Comparison of ENCODE assay signal across 8 cellular contexts in genomic region chr1:234600418-234601216, GRCh38. TPM values are rescaled to one million over a fixed set of nuclear protein-coding genes. Genes with fewer than 3 reads are reported as not detected.
DNase-seq lines count a peak whose midpoint lies in the region; ATAC-seq lines count a peak whose summit lies in the region.

No MANE protein-coding gene starts in this region.

- H3K27me3 ChIP-seq in duodenal mucosa (ENCODE audit: control insufficient read depth in 1 of 2, insufficient read depth in 2 of 2, low read length in 2 of 2): no peaks in the 10 kb centered on the region
- H3K27me3 ChIP-seq in mononuclear cell (ENCODE audit: insufficient read depth, low read length): no peaks in the 10 kb centered on the region
- H3K27me3 ChIP-seq in aorta (ENCODE audit: control insufficient read depth in 1 of 2, insufficient read depth in 2 of 2, low read length in 1 of 2): no peaks in the 10 kb centered on the region

- peak; percentile 5 for ATAC-seq in HG02642 (IDR thresholded peaks at IDR 0.05; ENCODE audit: poor library complexity, unreplicated experiment)
- no peak for ATAC-seq in aorta (ENCODE audit: low FRiP score)
- ATAC-seq in HG02588 (IDR thresholded peaks at IDR 0.05; ENCODE audit: unreplicated experiment): no peak
- ATAC-seq in esophagus mucosa: no peak

- intact Hi-C loops in aorta (cut with DNase I): loop anchor here (5.0 to 10.0 kb wide), 3 partner anchors 68 to 264 kb away; no protein-coding TSS in a partner anchor

- H3K4me3 ChIP-seq in duodenal mucosa (ENCODE audit: low read depth in 1 of 2, low read length in 2 of 2) (peak overlapping the region; percentile 50 to 55), mononuclear cell (ENCODE audit: low read length) (peak overlapping the region; percentile 54), aorta (ENCODE audit: low read length in 2 of 2) (peak overlapping the region in 1 of 2 donors; percentile 12)

- WGBS in aorta, 2 donors: 2% methylated on average over 11 of the region's 11 CpGs

- peak overlapping the region; percentile 22 to 99 for H3K9ac ChIP-seq in duodenal mucosa (ENCODE audit: low read depth in 1 of 2, low read length in 2 of 2)

- peak overlapping the region; percentile 95 for H3K27ac ChIP-seq in duodenal mucosa (ENCODE audit: low read depth, low read length)
- H3K27ac ChIP-seq in aorta (ENCODE audit: low read depth in 1 of 2, low read length in 2 of 2): peak overlapping the region; percentile 64 to 83

- H3K36me3 ChIP-seq in duodenal mucosa (ENCODE audit: control insufficient read depth in 1 of 2, insufficient read depth in 2 of 2, low read length in 2 of 2) (peaks cover 5 to 9% of the 10 kb centered on the region in 2 donors), aorta (ENCODE audit: control insufficient read depth in 1 of 2, insufficient read depth in 2 of 2, low read length in 1 of 2) (no peaks in the 10 kb centered on the region)

- peak; percentile 85 for DNase-seq in G401 (ENCODE audit: low spot score)
- peak; percentile 76 for DNase-seq in RPMI8226
- DNase-seq in aorta: peak in 1 of 2 donors; percentile 68

- H3K4me1 ChIP-seq in duodenal mucosa (ENCODE audit: control insufficient read depth in 1 of 2, insufficient read depth in 2 of 2, low read length in 2 of 2) (peaks cover 41 to 46% of the 10 kb centered on the region in 2 donors), mononuclear cell (ENCODE audit: insufficient read depth, low read length) (peaks cover 59% of the 10 kb centered on the region), aorta (ENCODE audit: control insufficient read depth in 1 of 2, insufficient read depth in 2 of 2, low read length in 2 of 2) (peaks cover 0 to 4% of the 10 kb centered on the region in 2 donors)

- in situ Hi-C loops in G401 (cut with HindIII; ENCODE audit: low sequenced_read_pairs): loop anchor here (25.0 kb wide), 1 partner anchor 487 kb away; no protein-coding TSS in a partner anchor

- H3K9me3 ChIP-seq in duodenal mucosa (ENCODE audit: control insufficient read depth in 1 of 2, low read length in 2 of 2) (no peaks in the 10 kb centered on the region), mononuclear cell (ENCODE audit: low read depth, low read length) (no peaks in the 10 kb centered on the region), aorta (ENCODE audit: control insufficient read depth, low read length) (no peaks in the 10 kb centered on the region)

RNA-seq across cellular contexts. Expression of gene IRF2BP2, which starts 9.4 kb away (rescaled TPM):
- 41.1 and 44.7 TPM in 2 replicates for total RNA-seq in G401 (2014; rRNA removed; shearing (Covaris generic))
- 465 TPM for total RNA-seq in mononuclear cell
- 100 to 1,000 TPM in 1 of 2 donors, 10 to 100 TPM in 1; 90.6 to 148 TPM for total RNA-seq in aorta
- 100 to 1,000 TPM in 1 of 2 donors, 10 to 100 TPM in 1; 36.9 to 123 TPM for polyA plus RNA-seq in aorta
- total RNA-seq in esophagus mucosa: 78.2 TPM
